In the genomic region with DNA sequence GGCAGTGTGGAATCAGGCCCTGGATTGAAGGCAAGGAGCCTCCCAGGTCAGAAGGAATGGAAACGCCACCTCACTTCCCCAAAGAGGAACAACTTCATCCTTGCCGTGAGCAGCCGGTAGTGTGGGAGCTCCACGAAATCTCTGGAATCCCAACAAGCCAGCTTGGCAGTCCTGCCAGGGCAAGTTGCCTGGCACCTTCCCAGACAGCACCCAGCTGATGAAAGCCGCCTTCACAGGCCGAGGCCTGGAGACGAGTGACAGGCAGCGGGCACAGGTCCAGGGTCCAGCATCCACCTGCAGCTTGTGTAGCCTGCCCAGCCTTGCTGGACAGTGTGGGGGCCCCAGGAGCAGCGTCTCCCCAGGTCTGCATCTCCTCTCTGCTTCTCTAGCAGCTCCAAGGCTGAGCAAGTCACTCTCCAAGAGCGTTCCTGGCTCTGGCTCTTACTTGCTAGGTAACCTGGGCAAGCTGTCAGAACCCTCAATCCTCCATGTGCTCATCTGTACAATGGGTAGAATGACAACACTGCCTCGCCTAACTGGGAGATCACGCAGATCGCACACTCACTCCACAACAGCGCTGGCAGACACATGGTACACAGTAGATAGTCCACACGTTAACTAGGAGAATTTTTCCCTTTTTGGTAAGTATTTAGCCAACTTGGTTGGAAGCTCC, we compare ENCODE assay signal across 2 cellular contexts.
TF ChIP-seq lines count a peak whose summit lies in the region.

No MANE protein-coding gene starts in this region.

TF ChIP-seq in SK-N-SH, 30 proteins besides CTCF, POLR2A, EP300 and RAD21 (continued from another document):
- TF ChIP-seq, protein P1, sequence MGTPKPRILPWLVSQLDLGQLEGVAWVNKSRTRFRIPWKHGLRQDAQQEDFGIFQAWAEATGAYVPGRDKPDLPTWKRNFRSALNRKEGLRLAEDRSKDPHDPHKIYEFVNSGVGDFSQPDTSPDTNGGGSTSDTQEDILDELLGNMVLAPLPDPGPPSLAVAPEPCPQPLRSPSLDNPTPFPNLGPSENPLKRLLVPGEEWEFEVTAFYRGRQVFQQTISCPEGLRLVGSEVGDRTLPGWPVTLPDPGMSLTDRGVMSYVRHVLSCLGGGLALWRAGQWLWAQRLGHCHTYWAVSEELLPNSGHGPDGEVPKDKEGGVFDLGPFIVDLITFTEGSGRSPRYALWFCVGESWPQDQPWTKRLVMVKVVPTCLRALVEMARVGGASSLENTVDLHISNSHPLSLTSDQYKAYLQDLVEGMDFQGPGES (IDR thresholded peaks at IDR 0.05; ENCODE audit: low read depth, low read length): no peak
- TF ChIP-seq RXRA (IDR thresholded peaks at IDR 0.05; ENCODE audit: borderline replicate concordance, low read depth) (no peak), YY1 (IDR thresholded peaks at IDR 0.05; ENCODE audit: low read depth) (no peak)
TF ChIP-seq in SK-N-SH: peak in this region for 0.

TF ChIP-seq in SK-N-SH treated with all-trans-retinoic acid at 6 μM for 48 hours, 23 proteins besides CTCF, POLR2A, EP300 and RAD21 (continued from another document):
- TF ChIP-seq TSHZ2 (CRISPR knock-in tag; IDR thresholded peaks at IDR 0.05): no peak
- TF ChIP-seq ZFP3 (CRISPR knock-in tag; IDR thresholded peaks at IDR 0.05): no peak
- TF ChIP-seq TCF4 (CRISPR knock-in tag; IDR thresholded peaks at IDR 0.05; ENCODE audit: borderline replicate concordance): no peak
- no peak for TF ChIP-seq ARNTL (CRISPR knock-in tag; IDR thresholded peaks at IDR 0.05; ENCODE audit: borderline replicate concordance, low read depth)
- TF ChIP-seq ZFP30 (CRISPR knock-in tag; IDR thresholded peaks at IDR 0.05): no peak
- no peak for TF ChIP-seq CSDC2 (CRISPR knock-in tag; IDR thresholded peaks at IDR 0.05)
- no peak for TF ChIP-seq SNAI2 (CRISPR knock-in tag; IDR thresholded peaks at IDR 0.05)
- no peak for TF ChIP-seq PATZ1 (CRISPR knock-in tag; IDR thresholded peaks at IDR 0.05; ENCODE audit: borderline replicate concordance)
